In genomic region chr1:31318146-31318545, GRCh38 we compare ENCODE assay signal across 35 cellular contexts. TPM values are rescaled to one million over a fixed set of nuclear protein-coding genes. Genes with fewer than 3 reads are reported as not detected.
"Had no signal": no experiment of that assay in that cellular context is flagged by ENCODE, and none has a peak within 500 bp of the region (broad histone marks: within the 10 kb centered on the region; RNA-seq: fewer than 3 reads in every experiment).

No MANE protein-coding gene starts in this region.

- H3K4me1 ChIP-seq: breast epithelium, colonic mucosa, esophagus squamous epithelium, gastroesophageal sphincter, heart right ventricle had no signal

- H3K9me3 Mint-ChIP-seq: activated B cell treated with CpG ODN at 0.5 μM for 24 hours; activated CD8-positive, alpha-beta T cell treated with anti-CD3 and anti-CD28 coated beads for 36 hours; activated T-cell treated with anti-CD3 and anti-CD28 coated beads, Interleukin-2, amount 50 U/mL, for 4 hours; activated T-helper 17 cell treated with anti-CD3 and anti-CD28 coated beads, Interleukin-2, amount 50 U/mL, for 72 hours; T-helper 2 cell treated with Interferon-gamma antibody and Interleukin-4, amounts not matched to agents 5 μg/mL and 100 μg/mL, for 36 hours had no signal

- ATAC-seq: activated CD4-positive, CD25-positive, alpha-beta regulatory T cell treated with anti-CD3 and anti-CD28 coated beads, Interleukin-2, amount 50 U/mL, for 24 hours; activated CD8-positive, alpha-beta T cell treated with anti-CD3 and anti-CD28 coated beads for 36 hours; activated T-cell treated with anti-CD3 and anti-CD28 coated beads, Interleukin-2, amount 50 U/mL, for 4 hours; activated T-helper 17 cell treated with anti-CD3 and anti-CD28 coated beads, Interleukin-2, amount 50 U/mL, for 72 hours; gastroesophageal sphincter; heart right ventricle had no signal

- H3K4me3 Mint-ChIP-seq: activated B cell treated with CpG ODN at 0.5 μM for 24 hours; activated CD8-positive, alpha-beta T cell treated with anti-CD3 and anti-CD28 coated beads for 36 hours; activated naive CD8-positive, alpha-beta T cell; activated T-cell treated with anti-CD3 and anti-CD28 coated beads, Interleukin-2, amount 50 U/mL, for 4 hours; activated T-helper 17 cell treated with anti-CD3 and anti-CD28 coated beads, Interleukin-2, amount 50 U/mL, for 72 hours; T-helper 2 cell treated with Interferon-gamma antibody and Interleukin-4, amounts not matched to agents 5 μg/mL and 100 μg/mL, for 36 hours had no signal

- H3K27ac ChIP-seq: breast epithelium, cardiac muscle cell, colonic mucosa, epithelial cell of prostate, esophagus squamous epithelium, gastroesophageal sphincter, heart right ventricle, hepatocyte, WERI-Rb-1 had no signal

- FAIRE-seq: astrocyte, endometrium, endothelial cell of umbilical vein had no signal

- H3K9me3 ChIP-seq: breast epithelium, colonic mucosa, esophagus squamous epithelium, gastroesophageal sphincter, heart right ventricle had no signal

- H2AFZ ChIP-seq: hepatocyte had no signal

- H3K27me3 Mint-ChIP-seq: activated B cell treated with CpG ODN at 0.5 μM for 24 hours; activated CD8-positive, alpha-beta T cell treated with anti-CD3 and anti-CD28 coated beads for 36 hours; activated naive CD8-positive, alpha-beta T cell; activated T-helper 17 cell treated with anti-CD3 and anti-CD28 coated beads, Interleukin-2, amount 50 U/mL, for 72 hours had no signal

- H3K4me1 Mint-ChIP-seq: activated B cell treated with CpG ODN at 0.5 μM for 24 hours; activated T-helper 17 cell treated with anti-CD3 and anti-CD28 coated beads, Interleukin-2, amount 50 U/mL, for 72 hours had no signal

- DNase-seq: activated B cell treated with CpG ODN at 0.5 μM for 24 hours; activated CD4-positive, alpha-beta T cell treated with anti-CD3 and anti-CD28 coated beads for 48 hours; activated CD4-positive, alpha-beta T cell treated with anti-CD3 and anti-CD28 coated beads, Interleukin-2, amount 50 U/mL, for 1 hour; activated CD4-positive, alpha-beta T cell treated with anti-CD3 and anti-CD28 coated beads, Interleukin-2, amount 50 U/mL, for 48 hours; activated CD8-positive, alpha-beta memory T cell treated with anti-CD3 and anti-CD28 coated beads for 24 hours; activated CD8-positive, alpha-beta T cell treated with anti-CD3 and anti-CD28 coated beads for 36 hours; activated effector memory CD4-positive, alpha-beta T cell treated with Interleukin-2 at 50 U/mL for 16 hours; activated gamma-delta T cell treated with Interleukin-2 at 50 U/mL for 16 hours; activated naive CD4-positive, alpha-beta T cell treated with anti-CD3 and anti-CD28 coated beads, Interleukin-2, amount 50 U/mL, for 16 hours; activated naive CD4-positive, alpha-beta T cell treated with Interleukin-2 at 50 U/mL for 16 hours; activated T-cell treated with anti-CD3 and anti-CD28 coated beads, Interleukin-2, amount 50 U/mL, for 4 hours; amniotic stem cell; anterior cingulate cortex; central memory CD4-positive, alpha-beta T cell; cerebellar nuclear complex; colonic mucosa; effector CD8-positive, alpha-beta T cell; esophagus squamous epithelium; foreskin melanocyte; heart right ventricle; T1000; WERI-Rb-1 had no signal

- H3K79me2 ChIP-seq: hepatocyte had no signal

- H3K4me3 ChIP-seq: breast epithelium, cardiac muscle cell, colonic mucosa, esophagus squamous epithelium, gastroesophageal sphincter, heart right ventricle, hepatocyte had no signal

- H3K36me3 ChIP-seq: breast epithelium had no signal

- H3K27me3 ChIP-seq: breast epithelium, cardiac muscle cell, colonic mucosa, esophagus squamous epithelium, gastroesophageal sphincter, heart right ventricle, hepatocyte had no signal

- H3K27ac Mint-ChIP-seq: activated B cell treated with CpG ODN at 0.5 μM for 24 hours; activated CD8-positive, alpha-beta T cell treated with anti-CD3 and anti-CD28 coated beads for 36 hours; activated naive CD8-positive, alpha-beta T cell; activated T-helper 17 cell treated with anti-CD3 and anti-CD28 coated beads, Interleukin-2, amount 50 U/mL, for 72 hours; T-helper 2 cell treated with Interferon-gamma antibody and Interleukin-4, amounts not matched to agents 5 μg/mL and 100 μg/mL, for 36 hours had no signal

- H3K4me2 ChIP-seq: hepatocyte had no signal

RNA-seq across cellular contexts. Expression of gene FABP3, which starts 54.7 kb away (rescaled TPM):
- total RNA-seq: activated T-cell treated with anti-CD3 and anti-CD28 coated beads, Interleukin-2, amount 50 U/mL, for 4 hours; activated T-helper 17 cell treated with anti-CD3 and anti-CD28 coated beads, Interleukin-2, amount 50 U/mL, for 72 hours; glomerular endothelial cell had no signal
